11 cellular contexts compared by ENCODE assay signal in the genomic region with DNA sequence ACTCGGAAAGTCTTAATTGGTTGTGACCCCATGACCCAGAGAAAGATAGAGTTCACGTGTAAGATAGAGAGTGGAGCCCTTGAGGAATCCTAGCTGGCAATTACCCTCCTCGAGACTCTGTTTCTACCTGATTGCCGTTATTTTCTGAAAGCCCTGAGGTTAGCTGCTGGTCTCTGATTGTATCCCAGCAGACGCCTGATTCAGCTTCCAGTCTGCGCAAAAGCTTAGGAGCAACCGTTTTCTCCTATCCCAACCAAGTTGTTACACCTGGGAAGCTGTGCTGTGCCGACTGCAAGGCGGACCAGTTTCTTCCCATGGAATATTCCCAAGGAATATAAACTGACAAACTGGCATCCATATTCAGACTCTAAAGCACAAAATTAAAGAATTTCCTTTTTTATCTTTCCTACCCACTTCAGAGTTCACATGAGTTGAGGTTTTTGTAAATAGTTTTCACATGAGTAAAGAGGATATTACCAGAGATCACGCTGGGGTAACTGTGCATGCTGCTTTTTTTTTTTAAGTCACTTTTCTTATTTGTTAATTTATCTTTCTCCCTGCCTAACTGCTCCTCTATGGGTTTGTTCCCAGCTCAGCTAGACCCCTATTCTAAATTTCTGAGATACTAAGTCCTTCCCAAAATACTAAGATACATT. TPM values are rescaled to one million over a fixed set of nuclear protein-coding genes. Genes with fewer than 3 reads are reported as not detected.
DNase-seq lines count a peak whose midpoint lies in the region; ATAC-seq, FAIRE-seq and TF ChIP-seq lines count a peak whose summit lies in the region.
"Had no signal": no experiment of that assay in that cellular context is flagged by ENCODE, and none has a peak within 500 bp of the region (broad histone marks: within the 10 kb centered on the region; RNA-seq: fewer than 3 reads in every experiment).

No MANE protein-coding gene starts in this region.

- H3K27ac Mint-ChIP-seq in WTC11 (no peak overlapping the region), endothelial cell (ENCODE audit: unreplicated experiment) (no peak overlapping the region)

- H3K36me3 Mint-ChIP-seq in WTC11 (no peaks in the 10 kb centered on the region), endothelial cell (ENCODE audit: low read depth, unreplicated experiment) (peaks cover 3% of the 10 kb centered on the region)

- no peak for TF ChIP-seq CTCF in WTC11 (IDR thresholded peaks at IDR 0.05)
- no peak for TF ChIP-seq CTCF in endothelial cell (IDR thresholded peaks at IDR 0.05; ENCODE audit: unreplicated experiment)

- POLR2A ChIA-PET in WTC11 (lab: Charles Lee) = interaction anchor here (0.6 kb wide), 1 partner anchor 813 kb away, joined by 4 read pairs; no protein-coding TSS in a partner anchor

- CTCF ChIA-PET in WTC11 (lab: Charles Lee) = interaction anchor here (0.9 to 4.6 kb wide), 31 partner anchors 8 to 711 kb away, joined by 3 to 29 read pairs (median 5); no protein-coding TSS in a partner anchor

- H3K4me1 ChIP-seq in skeletal muscle satellite cell (ENCODE audit: control insufficient read depth, insufficient read depth, low read length) = peaks cover 21% of the 10 kb centered on the region

- H3K4me3 Mint-ChIP-seq in WTC11 (peak overlapping the region; percentile 97), endothelial cell (ENCODE audit: unreplicated experiment) (no peak overlapping the region)

- H3K4me2 ChIP-seq in skeletal muscle satellite cell (ENCODE audit: low read length) = peak overlapping the region; percentile 99

- H3K9me3 ChIP-seq in skeletal muscle satellite cell (replicated peaks; ENCODE audit: low read length) = no peaks in the 10 kb centered on the region

- peak; percentile 15 for FAIRE-seq in H54 (lab: Jason Lieb, UNC)

- intact Hi-C loops in head of caudate nucleus (cut with DNase I) = no loop called here

- peak overlapping the region; percentile 79 for H3K9ac ChIP-seq in skeletal muscle satellite cell (ENCODE audit: low read depth, low read length)

- H3K27me3 Mint-ChIP-seq in WTC11 (ENCODE audit: low read depth) = peaks cover 21% of the 10 kb centered on the region
- H3K27me3 Mint-ChIP-seq in endothelial cell (ENCODE audit: unreplicated experiment) = no peaks in the 10 kb centered on the region

- H3K4me1 Mint-ChIP-seq in WTC11 (peaks cover 30% of the 10 kb centered on the region), endothelial cell (ENCODE audit: unreplicated experiment) (peaks cover 10% of the 10 kb centered on the region)

- DNase-seq in H54 (ENCODE audit: insufficient read length, low spot score) = no peak
- DNase-seq in WTC11 (ENCODE audit: low spot score) = peak; percentile 17
- DNase-seq in hepatic stellate cell (ENCODE audit: low spot score) = peak; percentile 28
- no peak for DNase-seq in head of caudate nucleus
- no peak for DNase-seq in endothelial cell (ENCODE audit: low spot score)
- DNase-seq: activated CD4-positive, alpha-beta T cell treated with anti-CD3 and anti-CD28 coated beads, Interleukin-2, amount 50 U/mL, for 4 hours; MV-4-11; stimulated activated naive CD4-positive, alpha-beta T cell treated with Interleukin-2 at 50 U/mL for 16 hours had no signal

- no peaks in the 10 kb centered on the region for H3K36me3 ChIP-seq in skeletal muscle satellite cell (ENCODE audit: insufficient read depth, low read length)

- no peaks in the 10 kb centered on the region for H3K9me3 Mint-ChIP-seq in WTC11
- H3K9me3 Mint-ChIP-seq in endothelial cell (ENCODE audit: unreplicated experiment) = no peaks in the 10 kb centered on the region

- no peak for TF ChIP-seq POLR2A in H54 (IDR thresholded peaks at IDR 0.05; ENCODE audit: low read depth, low read length)

- H3K4me3 ChIP-seq in skeletal muscle satellite cell (ENCODE audit: low read length) = peak overlapping the region; percentile 80

- H3K27me3 ChIP-seq in skeletal muscle satellite cell (ENCODE audit: control insufficient read depth, insufficient read depth, low read length) = no peaks in the 10 kb centered on the region

- peak; percentile 42 for ATAC-seq in WTC11
- no peak for ATAC-seq in HG03175 (IDR thresholded peaks at IDR 0.05; ENCODE audit: unreplicated experiment)
- ATAC-seq in GM21576 (IDR thresholded peaks at IDR 0.05; ENCODE audit: unreplicated experiment) = no peak

TF ChIP-seq in WTC11, 78 proteins besides CTCF, POLR2A, EP300 and RAD21:
- TF ChIP-seq, protein P1, sequence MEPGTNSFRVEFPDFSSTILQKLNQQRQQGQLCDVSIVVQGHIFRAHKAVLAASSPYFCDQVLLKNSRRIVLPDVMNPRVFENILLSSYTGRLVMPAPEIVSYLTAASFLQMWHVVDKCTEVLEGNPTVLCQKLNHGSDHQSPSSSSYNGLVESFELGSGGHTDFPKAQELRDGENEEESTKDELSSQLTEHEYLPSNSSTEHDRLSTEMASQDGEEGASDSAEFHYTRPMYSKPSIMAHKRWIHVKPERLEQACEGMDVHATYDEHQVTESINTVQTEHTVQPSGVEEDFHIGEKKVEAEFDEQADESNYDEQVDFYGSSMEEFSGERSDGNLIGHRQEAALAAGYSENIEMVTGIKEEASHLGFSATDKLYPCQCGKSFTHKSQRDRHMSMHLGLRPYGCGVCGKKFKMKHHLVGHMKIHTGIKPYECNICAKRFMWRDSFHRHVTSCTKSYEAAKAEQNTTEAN (CRISPR knock-in tag; IDR thresholded peaks at IDR 0.05) = peak; percentile 34; the same call in 1 of the 2 replicates
- TF ChIP-seq NFATC4 (CRISPR knock-in tag; IDR thresholded peaks at IDR 0.05) = no peak
TF ChIP-seq in WTC11: peak in this region for 1.

RNA-seq across cellular contexts. Expression of a gene that starts 1.5 kb away (rescaled TPM):
- 4.2 to 8.0 TPM (median 5.0 TPM) in 3 replicates for total RNA-seq in WTC11 (2021)
- total RNA-seq in skeletal muscle satellite cell (2012; rRNA removed) = 0.76 and 0.87 TPM in 2 replicates
- total RNA-seq in endothelial cell (ENCODE audit: unreplicated experiment) = 6.5 TPM

Comparison
In these comparisons a context has a peak if more than half of its experiments do, and no peak if none do; other contexts are left out.
1. DNase-seq: peak in WTC11 (single experiment) and hepatic stellate cell (single experiment); none in H54 (single experiment), head of caudate nucleus (0 of 42) and endothelial cell (single experiment).